17 cellular contexts compared by ENCODE assay signal in the genomic region with DNA sequence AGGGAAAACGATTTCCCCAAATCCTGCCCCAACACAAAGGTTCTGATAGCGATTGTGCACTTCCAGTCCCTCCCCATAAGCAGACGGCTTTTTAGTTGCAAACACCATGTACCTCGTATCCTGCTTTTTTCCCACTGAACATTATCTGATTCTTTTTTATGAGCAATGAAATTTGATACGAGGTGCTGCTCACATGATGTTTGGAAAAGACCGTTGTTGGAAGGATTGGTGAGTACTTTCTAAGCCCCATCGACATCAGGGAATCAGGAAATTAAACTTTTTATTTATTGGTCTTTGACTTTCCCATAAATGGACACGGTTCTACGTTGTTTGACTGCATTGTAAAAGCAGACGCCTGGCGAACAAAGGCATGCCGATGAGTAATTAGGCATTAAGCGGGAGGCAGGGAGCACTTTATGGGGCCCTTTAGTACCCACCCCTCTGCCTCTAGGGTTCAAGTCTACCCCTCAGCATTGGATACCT. TPM values are rescaled to one million over a fixed set of nuclear protein-coding genes. Genes with fewer than 3 reads are reported as not detected.
DNase-seq lines count a peak whose midpoint lies in the region; ATAC-seq and TF ChIP-seq lines count a peak whose summit lies in the region.
"Had no signal": no experiment of that assay in that cellular context is flagged by ENCODE, and none has a peak within 500 bp of the region (broad histone marks: within the 10 kb centered on the region; RNA-seq: fewer than 3 reads in every experiment).

No MANE protein-coding gene starts in this region.

- TF ChIP-seq CTCF in RWPE2 (IDR thresholded peaks at IDR 0.05; ENCODE audit: poor library complexity, severe bottlenecking) (no peak), osteoblast (IDR thresholded peaks at IDR 0.05; ENCODE audit: extremely low read depth, low read depth, low read length) (no peak)

- H3K79me2 ChIP-seq in osteoblast (ENCODE audit: insufficient read depth, low read length) = no peaks in the 10 kb centered on the region

- H3K9me3 ChIP-seq in RWPE2 (ENCODE audit: severe bottlenecking) (no peaks in the 10 kb centered on the region), osteoblast (ENCODE audit: low read depth, low read length) (no peaks in the 10 kb centered on the region)
- H3K9me3 ChIP-seq: spleen had no signal

- H4K20me1 ChIP-seq in osteoblast (ENCODE audit: insufficient read depth, low read length) = no peaks in the 10 kb centered on the region

- H3K4me1 ChIP-seq in RWPE2 (ENCODE audit: insufficient read depth, poor library complexity, severe bottlenecking) (no peaks in the 10 kb centered on the region), osteoblast (ENCODE audit: insufficient read depth, low read length) (peaks cover 4% of the 10 kb centered on the region)
- H3K4me1 ChIP-seq: spleen had no signal

- no peak overlapping the region for H3K27ac ChIP-seq in RWPE2 (ENCODE audit: poor library complexity, severe bottlenecking)
- no peak overlapping the region for H3K27ac ChIP-seq in osteoblast (ENCODE audit: low read depth, low read length)
- H3K27ac ChIP-seq: HL-60, spleen had no signal

- H3K27me3 ChIP-seq in RWPE2 (ENCODE audit: insufficient read depth, poor library complexity, severe bottlenecking) = no peaks in the 10 kb centered on the region
- H3K27me3 ChIP-seq in osteoblast (ENCODE audit: insufficient read depth, low read length) = peaks cover 21% of the 10 kb centered on the region

- ATAC-seq in RWPE2 (ENCODE audit: low read depth) = peak; percentile 70
- ATAC-seq in GM19455 (IDR thresholded peaks at IDR 0.05; ENCODE audit: unreplicated experiment) = no peak
- no peak for ATAC-seq in HG03354 (IDR thresholded peaks at IDR 0.05; ENCODE audit: poor library complexity, severe bottlenecking, unreplicated experiment)
- no peak for ATAC-seq in GM19351 (IDR thresholded peaks at IDR 0.05; ENCODE audit: unreplicated experiment)
- ATAC-seq: activated CD4-positive, alpha-beta T cell treated with anti-CD3 and anti-CD28 coated beads for 36 hours; natural killer cell treated with Interleukin-12 subunit alpha and Interleukin-12 subunit beta and Interleukin-15 and Interleukin-18, amount 100 ng/mL, for 72 hours; SK-N-SH treated with all-trans-retinoic acid at 6 μM for 48 hours had no signal

- no peaks in the 10 kb centered on the region for H3K36me3 ChIP-seq in RWPE2 (ENCODE audit: low read depth)
- no peaks in the 10 kb centered on the region for H3K36me3 ChIP-seq in osteoblast (ENCODE audit: insufficient read depth, low read length)
- H3K36me3 ChIP-seq: spleen had no signal

- DNase-seq in Daoy (ENCODE audit: low read depth) (peak; percentile 55), NCI-H1105 treated with DMSO at 0.1 percent for 48 hours (lab: John Stamatoyannopoulos, UW) (peak; percentile 71), RWPE2 (ENCODE audit: low spot score) (no peak), osteoblast (ENCODE audit: insufficient read length, low spot score, missing footprints) (no peak), AG20443 (ENCODE audit: low spot score) (no peak)
- DNase-seq: activated CD4-positive, alpha-beta T cell treated with anti-CD3 and anti-CD28 coated beads for 36 hours; central memory CD4-positive, alpha-beta T cell; kidney; NCI-H1694 treated with DMSO at 0.1 percent for 48 hours; spleen had no signal

- H3K4me2 ChIP-seq in osteoblast (ENCODE audit: insufficient read depth, low read length) = peak overlapping the region; percentile 69

- H3K4me3 ChIP-seq in RWPE2 (ENCODE audit: severe bottlenecking) (no peak overlapping the region), osteoblast (ENCODE audit: insufficient read depth, low read length) (peak overlapping the region; percentile 40)
- H3K4me3 ChIP-seq: spleen had no signal

- H2AFZ ChIP-seq in osteoblast (ENCODE audit: low read length) = peak overlapping the region; percentile 50

RNA-seq across cellular contexts. Expression of gene TEX36, which starts 49.4 kb away (rescaled TPM):
- total RNA-seq in Daoy (2014; rRNA removed; shearing (Covaris generic)) = not detected in 2 replicates
- not detected in 2 replicates for total RNA-seq in osteoblast
- total RNA-seq: activated CD4-positive, alpha-beta T cell treated with anti-CD3 and anti-CD28 coated beads for 36 hours; activated T-helper 2 cell treated with anti-CD3 and anti-CD28 coated beads, Interferon-gamma antibody, Interleukin-2, Interleukin-4, amounts not matched to agents 10 μg/mL and 5 μg/mL and 100 μg/mL, durations not matched to agents 14 hours and 24 hours and 36 hours; kidney; natural killer cell treated with Interleukin-12 subunit alpha and Interleukin-12 subunit beta and Interleukin-15 and Interleukin-18, amount 100 ng/mL, for 72 hours; spleen had no signal

Comparison
In these comparisons a context has a peak if more than half of its experiments do, and no peak if none do; other contexts are left out.
1. DNase-seq: peak in Daoy (single experiment) and NCI-H1105 treated with DMSO at 0.1 percent for 48 hours (single experiment); none in RWPE2 (single experiment), osteoblast (single experiment) and AG20443 (single experiment).